ENCODE assay signal across 9 cellular contexts in genomic region chr11:115222218-115222862, GRCh38.
DNase-seq lines count a peak whose midpoint lies in the region; ATAC-seq, FAIRE-seq and TF ChIP-seq lines count a peak whose summit lies in the region.
"Had no signal": no experiment of that assay in that cellular context is flagged by ENCODE, and none has a peak within 500 bp of the region (broad histone marks: within the 10 kb centered on the region; RNA-seq: fewer than 3 reads in every experiment).

No MANE protein-coding gene starts in this region.

- intact Hi-C loops in ascending aorta (cut with DNase I): no loop called here

- no peaks in the 10 kb centered on the region for H3K36me3 ChIP-seq in ascending aorta
- H3K36me3 ChIP-seq: neutrophil had no signal

- H3K9me3 ChIP-seq in ascending aorta: no peaks in the 10 kb centered on the region
- H3K9me3 ChIP-seq: neutrophil had no signal

- H3K4me3 ChIP-seq in epithelial cell of esophagus (ENCODE audit: low read length) (no peak overlapping the region), ascending aorta (no peak overlapping the region)

- DNase-seq in DMS79 treated with DMSO at 0.1 percent for 48 hours (lab: John Stamatoyannopoulos, UW) (peak; percentile 26), GM19239 (ENCODE audit: insufficient read length, low spot score) (peak; percentile 39), NCI-H460 (ENCODE audit: extremely low read depth, low read depth) (peak; percentile 18), epithelial cell of esophagus (ENCODE audit: low read depth) (peak; percentile 96), superior temporal gyrus (ENCODE audit: extremely low spot score) (peak; percentile 24), HPDE6-E6E7 (ENCODE audit: extremely low spot score) (no peak), ascending aorta (ENCODE audit: low spot score in 2 of 2) (no peak)

- no peaks in the 10 kb centered on the region for H3K27me3 ChIP-seq in ascending aorta
- H3K27me3 ChIP-seq: neutrophil had no signal

- peak; percentile 97 for FAIRE-seq in GM19239 (lab: Jason Lieb, UNC)

- ATAC-seq in HG03108 (IDR thresholded peaks at IDR 0.05; ENCODE audit: unreplicated experiment): peak; percentile 88

- H3K4me1 ChIP-seq in ascending aorta: no peaks in the 10 kb centered on the region

- no peak overlapping the region for H3K27ac ChIP-seq in ascending aorta
- H3K27ac ChIP-seq: neutrophil had no signal

- TF ChIP-seq CTCF in epithelial cell of esophagus (IDR thresholded peaks at IDR 0.05; ENCODE audit: insufficient read depth, low read depth, low read length, missing control alignments) (no peak), ascending aorta (IDR thresholded peaks at IDR 0.05) (no peak)

Comparison
In these comparisons a context has a peak if more than half of its experiments do, and no peak if none do; other contexts are left out.
1. DNase-seq: peak in DMS79 treated with DMSO at 0.1 percent for 48 hours (single experiment), GM19239 (single experiment), NCI-H460 (single experiment), epithelial cell of esophagus (single experiment) and superior temporal gyrus (single experiment); none in HPDE6-E6E7 (single experiment) and ascending aorta (0 of 2).